Comparison of ENCODE assay signal across 10 cellular contexts in the genomic region with DNA sequence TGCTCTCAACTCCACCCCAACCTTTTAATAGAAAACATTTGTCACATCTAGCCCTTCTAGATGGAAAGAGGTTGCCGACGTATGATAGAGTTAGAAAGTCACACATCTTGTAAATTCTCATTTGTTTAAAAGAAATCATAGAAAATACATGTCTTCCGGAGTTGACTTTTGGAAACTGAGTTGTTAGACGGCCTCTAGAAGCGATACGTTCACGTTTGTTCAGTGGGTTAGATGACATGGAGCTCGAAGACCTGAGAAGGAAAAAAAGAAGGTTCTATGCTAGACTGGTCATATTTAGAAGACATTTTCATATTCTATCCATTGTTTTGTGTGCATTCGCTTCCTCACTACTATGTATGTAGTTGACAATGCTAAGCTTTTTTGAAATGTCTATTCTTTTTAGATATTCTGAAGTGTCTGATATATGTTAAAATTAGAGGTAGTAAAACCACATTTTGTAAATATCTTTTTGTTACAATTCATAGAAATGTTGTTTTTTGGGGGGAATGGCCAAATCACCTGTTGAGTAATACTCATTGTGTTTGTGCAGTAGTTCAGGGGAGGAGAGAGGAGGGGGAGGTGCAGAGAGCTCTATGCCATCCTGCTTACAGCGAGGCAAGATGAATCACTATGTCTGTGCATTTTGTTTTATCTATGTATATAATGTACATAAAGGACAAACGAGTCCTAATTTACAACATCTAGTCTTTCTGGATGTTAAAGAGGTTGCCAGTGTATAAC. TPM values are rescaled to one million over a fixed set of nuclear protein-coding genes. Genes with fewer than 3 reads are reported as not detected.
DNase-seq lines count a peak whose midpoint lies in the region; ATAC-seq and TF ChIP-seq lines count a peak whose summit lies in the region.
"Not testable (repeated sequence)": the region's sequence is repeated elsewhere in the genome, so short reads cannot be mapped to it uniquely, and the experiment has no call there.
"Had no signal": no experiment of that assay in that cellular context is flagged by ENCODE, and none has a peak within 500 bp of the region (broad histone marks: within the 10 kb centered on the region; RNA-seq: fewer than 3 reads in every experiment).

No MANE protein-coding gene starts in this region.

- not testable (repeated sequence) for H3K23ac ChIP-seq in mesenchymal stem cell (ENCODE audit: low read length in 2 of 2)

- peak overlapping the region; percentile 70 for H3K4me2 ChIP-seq in mesenchymal stem cell (ENCODE audit: low read length, poor library complexity, severe bottlenecking)

- H3K9me3 ChIP-seq in AG04450 (ENCODE audit: control insufficient read depth, insufficient read depth, low read length); HAP-1; esophagus squamous epithelium; mesenchymal stem cell (ENCODE audit: control insufficient read depth, low read length): not testable (repeated sequence)

- H3K27me3 Mint-ChIP-seq in WTC11 (ENCODE audit: low read depth): not testable (repeated sequence)

- POLR2A ChIA-PET in AG04450 (lab: Yijun Ruan, JAX); WTC11 (lab: Charles Lee): not testable (repeated sequence)

- peak overlapping the region; percentile 91 for H3K9ac ChIP-seq in mesenchymal stem cell (ENCODE audit: low read length)

- TF ChIP-seq CTCF in AG04450 (IDR thresholded peaks at IDR 0.05; ENCODE audit: low read depth, low read length); WTC11 (IDR thresholded peaks at IDR 0.05); astrocyte of the cerebellum (IDR thresholded peaks at IDR 0.05; ENCODE audit: low read depth, low read length, missing control alignments); esophagus squamous epithelium (IDR thresholded peaks at IDR 0.05): not testable (repeated sequence)

- peak overlapping the region; percentile 67 for H3K27ac ChIP-seq in AG04450 (ENCODE audit: low read depth, low read length)
- H3K27ac ChIP-seq in esophagus squamous epithelium: peak overlapping the region; percentile 95 to 97 (median 96)
- peak overlapping the region; percentile 55 for H3K27ac ChIP-seq in mesenchymal stem cell (ENCODE audit: low read length, poor library complexity, severe bottlenecking)

- peak overlapping the region; percentile 90 for H3K4me3 Mint-ChIP-seq in WTC11

- intact Hi-C loops in esophagus squamous epithelium (cut with DNase I): not testable (repeated sequence)

- peaks cover 13% of the 10 kb centered on the region for H3K4me1 ChIP-seq in HAP-1
- H3K4me1 ChIP-seq in esophagus squamous epithelium: peaks cover 0 to 37% (median 0%) of the 10 kb centered on the region in 3 donors
- H3K4me1 ChIP-seq in mesenchymal stem cell (ENCODE audit: control insufficient read depth, insufficient read depth, low read depth, low read length): not testable (repeated sequence)

- not testable (repeated sequence) for H2BK5ac ChIP-seq in mesenchymal stem cell (ENCODE audit: low read depth, low read length, poor library complexity, severe bottlenecking)

- H3K14ac ChIP-seq in mesenchymal stem cell (ENCODE audit: low read length in 2 of 2): not testable (repeated sequence)

- in situ Hi-C loops in HAP-1 (cut with MboI; ENCODE audit: low sequenced_read_pairs); astrocyte of the cerebellum (cut with HindIII; ENCODE audit: low sequenced_read_pairs): not testable (repeated sequence)

- not testable (repeated sequence) for H3K27me3 ChIP-seq in AG04450 (ENCODE audit: control insufficient read depth, insufficient read depth, low read length); HAP-1 (ENCODE audit: low read depth); esophagus squamous epithelium; mesenchymal stem cell (ENCODE audit: control insufficient read depth in 1 of 2, insufficient read depth in 1 of 2, low read length in 2 of 2)

- H3K27ac Mint-ChIP-seq in WTC11: peak overlapping the region; percentile 37; the same call in 1 of the 2 replicates

- not testable (repeated sequence) for H3K18ac ChIP-seq in mesenchymal stem cell (ENCODE audit: low read depth in 1 of 2, low read length in 2 of 2)

- not testable (repeated sequence) for DNase-seq in AG04450 (ENCODE audit: low read depth, low spot score); WTC11 (ENCODE audit: low spot score); astrocyte of the cerebellum (ENCODE audit: low read depth); esophagus squamous epithelium (lab: John Stamatoyannopoulos, UW); skeletal muscle cell (ENCODE audit: low read depth)
- DNase-seq in HAP-1 (ENCODE audit: low spot score in 2 of 2) (peak; percentile 8 to 50), NCI-H82 (lab: John Stamatoyannopoulos, UW) (peak; percentile 71), mesenchymal stem cell (peak; percentile 25)

- TF ChIP-seq POLR2A in esophagus squamous epithelium (IDR thresholded peaks at IDR 0.05): not testable (repeated sequence)

- CTCF ChIA-PET in AG04450 (lab: Charles Lee): interaction anchor here (0.9 kb wide), 1 partner anchor 34 kb away, joined by 3 read pairs; no protein-coding TSS in a partner anchor
- CTCF ChIA-PET in WTC11 (lab: Charles Lee): interaction anchor here (1.0 to 2.6 kb wide), 2 partner anchors 10 to 181 kb away, joined by 3 to 13 read pairs; no protein-coding TSS in a partner anchor

- H3K4me3 ChIP-seq in AG04450 (ENCODE audit: low read depth, low read length): peak overlapping the region; percentile 59
- H3K4me3 ChIP-seq in HAP-1: peak overlapping the region; percentile 28
- peak overlapping the region; percentile 44 for H3K4me3 ChIP-seq in astrocyte of the cerebellum (ENCODE audit: low read depth, low read length)
- H3K4me3 ChIP-seq in esophagus squamous epithelium: peak overlapping the region in 3 of 4 donors; percentile 60 to 73 (median 68)
- peak overlapping the region in 1 of 2 experiments; percentile 81 for H3K4me3 ChIP-seq in mesenchymal stem cell (ENCODE audit: insufficient read depth in 1 of 2, low read depth in 1 of 2, low read length in 2 of 2)
- peak overlapping the region; percentile 50 for H3K4me3 ChIP-seq in skeletal muscle cell (ENCODE audit: low read depth, low read length)

- H4K8ac ChIP-seq in mesenchymal stem cell (ENCODE audit: low read length): not testable (repeated sequence)

- not testable (repeated sequence) for ATAC-seq in WTC11

- peaks cover 30% of the 10 kb centered on the region for H3K4me1 Mint-ChIP-seq in WTC11

- H2BK120ac ChIP-seq in mesenchymal stem cell (ENCODE audit: low read depth, low read length): not testable (repeated sequence)

- WGBS in esophagus squamous epithelium, 2 donors: 60 to 67% methylated on average over 11 of the region's 11 CpGs
- 77% methylated on average over 6 of the region's 11 CpGs for WGBS in mesenchymal stem cell

- H2AK5ac ChIP-seq in mesenchymal stem cell (ENCODE audit: low read length, severe bottlenecking): not testable (repeated sequence)

- H4K91ac ChIP-seq in mesenchymal stem cell (ENCODE audit: low read length): not testable (repeated sequence)

- H3K79me1 ChIP-seq in mesenchymal stem cell (replicated peaks; ENCODE audit: low read length, poor library complexity, severe bottlenecking): not testable (repeated sequence)

- H2BK12ac ChIP-seq in mesenchymal stem cell (ENCODE audit: low read length in 2 of 2): not testable (repeated sequence)

- not testable (repeated sequence) for H3K36me3 Mint-ChIP-seq in WTC11

- not testable (repeated sequence) for H3K4ac ChIP-seq in mesenchymal stem cell (ENCODE audit: low read depth in 1 of 2, low read length in 2 of 2)

- not testable (repeated sequence) for H2BK15ac ChIP-seq in mesenchymal stem cell (ENCODE audit: low read depth, poor library complexity, severe bottlenecking)

- not testable (repeated sequence) for H3K36me3 ChIP-seq in HAP-1 (replicated peaks); esophagus squamous epithelium; mesenchymal stem cell (ENCODE audit: control insufficient read depth in 1 of 2, insufficient read depth in 2 of 2, low read depth in 1 of 2, low read length in 2 of 2)

- H3K9me3 Mint-ChIP-seq in WTC11: not testable (repeated sequence)

- H2AFZ ChIP-seq in mesenchymal stem cell (ENCODE audit: low read depth, low read length): not testable (repeated sequence)

RNA-seq across cellular contexts. Expression of a gene that starts 15.5 kb away (rescaled TPM):
- polyA plus RNA-seq in AG04450 (2011; rRNA removed): 59.0 and 72.3 TPM in 2 replicates
- polyA minus RNA-seq in AG04450 (2011; rRNA and poly(A)+ RNA removed): 18.6 and 27.4 TPM in 2 replicates
- total RNA-seq in WTC11 (2021): 57.1 to 67.4 TPM (median 57.6 TPM) in 3 replicates
- total RNA-seq in esophagus squamous epithelium: 10 to 100 TPM; 18.1 to 53.2 (median 36.7) TPM
- 34.2 TPM for polyA plus RNA-seq in mesenchymal stem cell (2013, experiment 1 of 2)
- polyA plus RNA-seq in mesenchymal stem cell (2013, experiment 2 of 2): 32.7 TPM

RNA-seq across cellular contexts. Expression of a gene that starts 22.6 kb away (rescaled TPM):
- polyA plus RNA-seq in AG04450 (2011; rRNA removed): 0.04 TPM in 1 of 2 replicates, not detected in the other
- not detected in 2 replicates for polyA minus RNA-seq in AG04450 (2011; rRNA and poly(A)+ RNA removed)
- total RNA-seq in WTC11 (2021) (0.14 to 0.15 TPM in 2 of 3 replicates, not detected in the other), esophagus squamous epithelium (not detected)
- not detected for polyA plus RNA-seq in mesenchymal stem cell (2013, experiment 1 of 2)
- not detected for polyA plus RNA-seq in mesenchymal stem cell (2013, experiment 2 of 2)
- total RNA-seq: liver, temporal lobe had no signal
